Comparison of ENCODE assay signal across 11 cellular contexts in genomic region chr6:45310118-45310788, GRCh38. TPM values are rescaled to one million over a fixed set of nuclear protein-coding genes. Genes with fewer than 3 reads are reported as not detected.
DNase-seq lines count a peak whose midpoint lies in the region; ATAC-seq and TF ChIP-seq lines count a peak whose summit lies in the region.
"Had no signal": no experiment of that assay in that cellular context is flagged by ENCODE, and none has a peak within 500 bp of the region (broad histone marks: within the 10 kb centered on the region; RNA-seq: fewer than 3 reads in every experiment).

No MANE protein-coding gene starts in this region.

- peaks cover 42 to 72% (median 63%) of the 10 kb centered on the region in 3 donors for H3K4me1 Mint-ChIP-seq in T-cell
- peaks cover 41% of the 10 kb centered on the region for H3K4me1 Mint-ChIP-seq in activated naive CD8-positive, alpha-beta T cell treated with anti-CD3 and anti-CD28 coated beads for 36 hours
- peaks cover 35% of the 10 kb centered on the region for H3K4me1 Mint-ChIP-seq in stimulated activated memory B cell treated with anti-CD40 and anti-IgM and Interleukin-4, amounts not matched to agents 10 μg/mL and 1 μg/mL and 100 μg/mL, for 72 hours

- H3K27me3 Mint-ChIP-seq in T-cell = no peaks in the 10 kb centered on the region
- no peaks in the 10 kb centered on the region for H3K27me3 Mint-ChIP-seq in activated naive CD8-positive, alpha-beta T cell treated with anti-CD3 and anti-CD28 coated beads for 36 hours
- H3K27me3 Mint-ChIP-seq in stimulated activated memory B cell treated with anti-CD40 and anti-IgM and Interleukin-4, amounts not matched to agents 10 μg/mL and 1 μg/mL and 100 μg/mL, for 72 hours = no peaks in the 10 kb centered on the region

- H3K9me3 Mint-ChIP-seq in T-cell = peaks cover 2 to 18% (median 11%) of the 10 kb centered on the region in 3 donors
- peaks cover 66% of the 10 kb centered on the region for H3K9me3 Mint-ChIP-seq in activated naive CD8-positive, alpha-beta T cell treated with anti-CD3 and anti-CD28 coated beads for 36 hours
- H3K9me3 Mint-ChIP-seq in stimulated activated memory B cell treated with anti-CD40 and anti-IgM and Interleukin-4, amounts not matched to agents 10 μg/mL and 1 μg/mL and 100 μg/mL, for 72 hours = peaks cover 6% of the 10 kb centered on the region

- POLR2A ChIA-PET in T-cell (lab: Charles Lee) = no interaction called here

- H3K27ac Mint-ChIP-seq in T-cell = peak overlapping the region; percentile 71 to 89
- H3K27ac Mint-ChIP-seq in activated naive CD8-positive, alpha-beta T cell treated with anti-CD3 and anti-CD28 coated beads for 36 hours = peak overlapping the region; percentile 79
- H3K27ac Mint-ChIP-seq in stimulated activated memory B cell treated with anti-CD40 and anti-IgM and Interleukin-4, amounts not matched to agents 10 μg/mL and 1 μg/mL and 100 μg/mL, for 72 hours = peak overlapping the region; percentile 9

- intact Hi-C loops in heart left ventricle (cut with DNase I) = no loop called here
- intact Hi-C loops in left cardiac atrium (cut with DNase I) = no loop called here

- no peaks in the 10 kb centered on the region for H3K36me3 ChIP-seq in heart left ventricle

- peak overlapping the region; percentile 45 to 56 (median 55) for H3K4me3 Mint-ChIP-seq in T-cell
- peak overlapping the region; percentile 40 for H3K4me3 Mint-ChIP-seq in activated naive CD8-positive, alpha-beta T cell treated with anti-CD3 and anti-CD28 coated beads for 36 hours
- H3K4me3 Mint-ChIP-seq in stimulated activated memory B cell treated with anti-CD40 and anti-IgM and Interleukin-4, amounts not matched to agents 10 μg/mL and 1 μg/mL and 100 μg/mL, for 72 hours = no peak overlapping the region

- H3K27ac ChIP-seq in heart left ventricle = no peak overlapping the region

- no peak for TF ChIP-seq CTCF in heart left ventricle (IDR thresholded peaks at IDR 0.05)

- no peaks in the 10 kb centered on the region for H3K27me3 ChIP-seq in heart left ventricle

- TF ChIP-seq POLR2A in heart left ventricle (IDR thresholded peaks at IDR 0.05) = no peak

- DNase-seq in heart left ventricle = peak in 3 of 5 donors; percentile 8 to 28 (median 22)
- no peak for DNase-seq in left cardiac atrium
- peak in 33 of 34 experiments; percentile 6 to 69 (median 33) for DNase-seq in T-cell
- peak; percentile 16 for DNase-seq in activated naive CD8-positive, alpha-beta T cell treated with anti-CD3 and anti-CD28 coated beads for 36 hours
- no peak for DNase-seq in NK-92 (lab: John Stamatoyannopoulos, UW; ENCODE audit: unreplicated experiment)
- DNase-seq in EL = no peak
- DNase-seq: amygdala; NCI-H1092; NK-92 treated with Interleukin-12 subunit alpha and Interleukin-12 subunit beta, amount 100 ng/mL, for 24 hours had no signal

- peaks cover 13% of the 10 kb centered on the region for H3K36me3 Mint-ChIP-seq in T-cell
- H3K36me3 Mint-ChIP-seq in activated naive CD8-positive, alpha-beta T cell treated with anti-CD3 and anti-CD28 coated beads for 36 hours = peaks cover 88% of the 10 kb centered on the region
- peaks cover 66% of the 10 kb centered on the region for H3K36me3 Mint-ChIP-seq in stimulated activated memory B cell treated with anti-CD40 and anti-IgM and Interleukin-4, amounts not matched to agents 10 μg/mL and 1 μg/mL and 100 μg/mL, for 72 hours

- CTCF ChIA-PET in T-cell (lab: Charles Lee) = interaction anchor here in 1 of 2 donors (0.7 kb wide), 2 partner anchors 14 to 227 kb away, joined by 3 read pairs; no protein-coding TSS in a partner anchor

- H3K9me3 ChIP-seq in heart left ventricle = peaks cover 0 to 8% (median 0%) of the 10 kb centered on the region in 12 donors

- no peak overlapping the region for H3K4me3 ChIP-seq in heart left ventricle

- WGBS in heart left ventricle, 4 donors = 71 to 83% (median 75%) methylated on average over 7 of the region's 7 CpGs

- ATAC-seq in heart left ventricle (peak in 2 of 4 donors; percentile 13 to 72), left cardiac atrium (no peak), T-cell (replicated peaks in 1 of 4) (peak; percentile 90 to 95 (median 93)), HG02973 (IDR thresholded peaks at IDR 0.05; ENCODE audit: unreplicated experiment) (no peak)
- no peak for ATAC-seq in stimulated activated memory B cell treated with anti-CD40 and anti-IgM and Interleukin-4, amounts not matched to agents 10 μg/mL and 1 μg/mL and 100 μg/mL, for 72 hours

- peaks cover 0 to 12% (median 0%) of the 10 kb centered on the region in 12 donors for H3K4me1 ChIP-seq in heart left ventricle

RNA-seq across cellular contexts. Expression of gene RUNX2, which starts 17.9 kb away (rescaled TPM):
- total RNA-seq in heart left ventricle (1 to 10 TPM in 7 of 9 donors, under 1 TPM in 2; 0.37 to 3.1 (median 2.0) TPM), left cardiac atrium (under 1 TPM; 0.44 to 0.68 TPM), T-cell (10 to 100 TPM; 14.4 to 31.8 (median 22.4) TPM)
- polyA plus RNA-seq in heart left ventricle = 1 to 10 TPM in 1 of 2 donors, under 1 TPM in 1; 0.54 to 2.1 TPM
- 1 to 10 TPM; 4.8 to 5.8 TPM for total RNA-seq in activated naive CD8-positive, alpha-beta T cell treated with anti-CD3 and anti-CD28 coated beads for 36 hours

Comparison
In these comparisons a context has a peak if more than half of its experiments do, and no peak if none do; other contexts are left out.
1. DNase-seq: peak in heart left ventricle (3 of 5), T-cell (33 of 34) and activated naive CD8-positive, alpha-beta T cell treated with anti-CD3 and anti-CD28 coated beads for 36 hours (single experiment); none in left cardiac atrium (single experiment), NK-92 (single experiment) and EL (single experiment).
2. ATAC-seq: peak in T-cell (4 of 4); none in left cardiac atrium (0 of 2), stimulated activated memory B cell treated with anti-CD40 and anti-IgM and Interleukin-4, amounts not matched to agents 10 μg/mL and 1 μg/mL and 100 μg/mL, for 72 hours (single experiment) and HG02973 (single experiment).
3. H3K27ac Mint-ChIP-seq: peak in every context shown above with its lines; median percentile 80 in T-cell; 79 in activated naive CD8-positive, alpha-beta T cell treated with anti-CD3 and anti-CD28 coated beads for 36 hours; 9 in stimulated activated memory B cell treated with anti-CD40 and anti-IgM and Interleukin-4, amounts not matched to agents 10 μg/mL and 1 μg/mL and 100 μg/mL, for 72 hours.